In genomic region chr16:472199-472504, GRCh38 we compare ENCODE assay signal across 1 cellular context.
TF ChIP-seq lines count a peak whose summit lies in the region.

No MANE protein-coding gene starts in this region.

TF ChIP-seq in H1, 55 proteins besides CTCF, POLR2A, EP300 and RAD21:
- no peak for TF ChIP-seq MAFK (IDR thresholded peaks at IDR 0.05; ENCODE audit: low read depth, low read length)
- TF ChIP-seq SIN3A (conservative IDR thresholded peaks at IDR 0.05 in 1 of 2, IDR thresholded peaks at IDR 0.05 in 1 of 2; ENCODE audit: low read depth in 1 of 2, low read length in 2 of 2) = no peak
- no peak for TF ChIP-seq EGR1 (IDR thresholded peaks at IDR 0.05; ENCODE audit: borderline replicate concordance, low read depth, low read length)
- no peak for TF ChIP-seq SIX5 (IDR thresholded peaks at IDR 0.05; ENCODE audit: low read depth, low read length)
- no peak for TF ChIP-seq TCF12 (IDR thresholded peaks at IDR 0.05; ENCODE audit: low read depth, low read length)
- no peak for TF ChIP-seq JUN (IDR thresholded peaks at IDR 0.05; ENCODE audit: low read depth, low read length)
